1 cellular context compared by ENCODE assay signal in genomic region chr14:50451854-50452253, GRCh38.
TF ChIP-seq lines count a peak whose summit lies in the region.

No MANE protein-coding gene starts in this region.

TF ChIP-seq in SK-N-SH, 30 proteins besides CTCF, POLR2A, EP300 and RAD21:
- TF ChIP-seq REST (IDR thresholded peaks at IDR 0.05; ENCODE audit: low read depth, low read length): peak; percentile 91
- TF ChIP-seq IRF3 (IDR thresholded peaks at IDR 0.05; ENCODE audit: low read depth, low read length): no peak
